In genomic region chr9:89603629-89604462, GRCh38 we compare ENCODE assay signal across 8 cellular contexts. TPM values are rescaled to one million over a fixed set of nuclear protein-coding genes. Genes with fewer than 3 reads are reported as not detected.
DNase-seq lines count a peak whose midpoint lies in the region; ATAC-seq and TF ChIP-seq lines count a peak whose summit lies in the region.

No MANE protein-coding gene starts in this region.

- no peak overlapping the region for H3K9ac ChIP-seq in fibroblast of lung (ENCODE audit: insufficient read depth, low read length)

- H3K27me3 ChIP-seq in fibroblast of lung (ENCODE audit: control insufficient read depth, insufficient read depth, low read length) (peaks cover 2% of the 10 kb centered on the region), thymus (ENCODE audit: control insufficient read depth, insufficient read depth) (peaks cover 38% of the 10 kb centered on the region)

- H3K4me1 ChIP-seq in fibroblast of lung (ENCODE audit: control insufficient read depth, extremely low read depth, insufficient read depth, low read length) (peaks cover 4% of the 10 kb centered on the region), thymus (ENCODE audit: control insufficient read depth, insufficient read depth, low read length) (peaks cover 30% of the 10 kb centered on the region)

- no peak overlapping the region for H2AFZ ChIP-seq in fibroblast of lung (ENCODE audit: low read length)

- H3K27ac ChIP-seq in fibroblast of lung (ENCODE audit: insufficient read depth, low read length) (no peak overlapping the region), thymus (ENCODE audit: low read depth) (no peak overlapping the region)

- H3K36me3 ChIP-seq in fibroblast of lung (ENCODE audit: control insufficient read depth, insufficient read depth, low read length), result no peaks in the 10 kb centered on the region
- no peaks in the 10 kb centered on the region for H3K36me3 ChIP-seq in thymus (ENCODE audit: control insufficient read depth, insufficient read depth)

- no peak for ATAC-seq in HG03469 (IDR thresholded peaks at IDR 0.05; ENCODE audit: unreplicated experiment)

- H3K79me2 ChIP-seq in fibroblast of lung (ENCODE audit: control insufficient read depth, insufficient read depth, low read length), result no peaks in the 10 kb centered on the region

- WGBS in thymus, result 1% methylated on average over 63 of the region's 63 CpGs

- peak in 1 of 2 donors; percentile 41 for TF ChIP-seq CTCF in fibroblast of lung (conservative IDR thresholded peaks at IDR 0.05 in 1 of 2, IDR thresholded peaks at IDR 0.05 in 1 of 2; ENCODE audit: low read depth in 1 of 2, low read length in 2 of 2)

- H3K4me3 ChIP-seq in fibroblast of lung (replicated peaks in 1 of 4; ENCODE audit: control extremely low read depth in 1 of 4, insufficient read depth in 1 of 4, low read depth in 3 of 4, low read length in 4 of 4) (peak overlapping the region; percentile 9 to 62 (median 30)), thymus (ENCODE audit: low read length) (peak overlapping the region; percentile 38)

- DNase-seq in activated naive CD4-positive, alpha-beta T cell treated with Interleukin-2 at 50 U/mL for 16 hours, result peak; percentile 29
- no peak for DNase-seq in activated naive CD4-positive, alpha-beta T cell (lab: John Stamatoyannopoulos, UW)
- peak; percentile 70 for DNase-seq in NCI-H460 (ENCODE audit: extremely low read depth, low read depth)
- DNase-seq in activated T-cell treated with anti-CD3 and anti-CD28 coated beads, Interleukin-2, amount 50 U/mL, for 1 hour, result peak; percentile 39
- peak; percentile 40 to 48 for DNase-seq in fibroblast of lung (ENCODE audit: low read depth in 2 of 2)
- DNase-seq in myocyte (ENCODE audit: low read depth), result peak; percentile 89

- no peaks in the 10 kb centered on the region for H3K9me3 ChIP-seq in fibroblast of lung (ENCODE audit: control insufficient read depth, insufficient read depth, low read depth, low read length)
- H3K9me3 ChIP-seq in thymus (ENCODE audit: control insufficient read depth), result no peaks in the 10 kb centered on the region

- peak overlapping the region; percentile 72 for H3K4me2 ChIP-seq in fibroblast of lung (ENCODE audit: extremely low read depth, insufficient read depth, low read length)

- no peaks in the 10 kb centered on the region for H4K20me1 ChIP-seq in fibroblast of lung (ENCODE audit: control insufficient read depth, extremely low read depth, insufficient read depth, low read length)

RNA-seq across cellular contexts. Expression of gene GADD45G, which starts 1.0 kb away (rescaled TPM):
- 3.4 and 3.8 TPM in 2 replicates for total RNA-seq in NCI-H460 (2014; rRNA removed; shearing (Covaris generic))
- 2.5 and 10.9 TPM in 2 replicates for polyA plus RNA-seq in NCI-H460 (2014; cell fraction: nucleus; rRNA removed)
- 2.3 and 3.5 TPM in 2 replicates for total RNA-seq in fibroblast of lung
- polyA plus RNA-seq in fibroblast of lung, result 0.23 TPM in 1 of 2 replicates, not detected in the other
- polyA plus RNA-seq in fibroblast of lung (2012), result 0.41 and 0.91 TPM in 2 replicates
- polyA minus RNA-seq in fibroblast of lung (ENCODE audit: low replicate concordance), result not detected in 2 replicates
- total RNA-seq in myocyte, result 24.1 and 81.1 TPM in 2 replicates
- polyA plus RNA-seq in myocyte (2012), result 42.4 TPM
- polyA plus RNA-seq in thymus, result 21.0 TPM

Comparison
In these comparisons a context has a peak if more than half of its experiments do, and no peak if none do; other contexts are left out.
1. DNase-seq: peak in activated naive CD4-positive, alpha-beta T cell treated with Interleukin-2 at 50 U/mL for 16 hours (single experiment), NCI-H460 (single experiment), activated T-cell treated with anti-CD3 and anti-CD28 coated beads, Interleukin-2, amount 50 U/mL, for 1 hour (single experiment), fibroblast of lung (2 of 2) and myocyte (single experiment); none in activated naive CD4-positive, alpha-beta T cell (0 of 4).